ENCODE assay signal across 13 cellular contexts in the genomic region with DNA sequence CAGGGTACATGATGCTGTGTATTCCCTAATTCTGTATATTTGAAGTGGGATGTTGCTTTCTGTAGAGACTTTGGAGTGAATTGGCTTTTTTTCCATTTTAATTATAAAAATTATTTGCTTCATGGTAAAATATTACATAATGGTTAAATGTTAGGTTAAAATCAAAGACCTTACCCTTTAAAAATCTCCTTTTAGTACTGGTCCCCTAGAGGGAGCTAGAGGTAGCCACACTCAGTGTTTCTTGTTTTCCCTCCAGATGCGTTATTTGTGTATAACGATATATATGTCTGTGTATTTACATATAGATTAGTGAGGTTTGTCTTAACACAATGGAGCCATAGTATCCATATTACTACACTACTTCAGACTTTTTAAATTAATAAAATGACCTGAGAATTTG.
DNase-seq lines count a peak whose midpoint lies in the region; ATAC-seq, FAIRE-seq and TF ChIP-seq lines count a peak whose summit lies in the region.
"Had no signal": no experiment of that assay in that cellular context is flagged by ENCODE, and none has a peak within 500 bp of the region (broad histone marks: within the 10 kb centered on the region; RNA-seq: fewer than 3 reads in every experiment).

No MANE protein-coding gene starts in this region.

- no peak overlapping the region for H3K4me2 ChIP-seq in IMR-90 (ENCODE audit: low read depth, low read length)

- H3K27me3 ChIP-seq in IMR-90 (ENCODE audit: control insufficient read depth, insufficient read depth, low read length) (no peaks in the 10 kb centered on the region), liver (ENCODE audit: control insufficient read depth in 4 of 4, insufficient read depth in 4 of 4, low read length in 3 of 4) (no peaks in the 10 kb centered on the region)

- no peak overlapping the region for H3K56ac ChIP-seq in IMR-90 (ENCODE audit: extremely low read depth, insufficient read depth, low read length)

- H3K36me3 ChIP-seq in IMR-90 (ENCODE audit: control insufficient read depth, insufficient read depth, low read length): no peaks in the 10 kb centered on the region
- H3K36me3 ChIP-seq in liver (ENCODE audit: control insufficient read depth in 4 of 4, insufficient read depth in 3 of 4, low read depth in 1 of 4, low read length in 3 of 4): no peaks in the 10 kb centered on the region

- no peaks in the 10 kb centered on the region for H3K36me3 Mint-ChIP-seq in activated naive CD8-positive, alpha-beta T cell treated with anti-CD3 and anti-CD28 coated beads for 36 hours

- H2BK5ac ChIP-seq in IMR-90 (ENCODE audit: low read depth, low read length, poor library complexity, severe bottlenecking): no peak overlapping the region

- no peak overlapping the region for H2BK15ac ChIP-seq in IMR-90 (ENCODE audit: low read depth, low read length)

- H3K9me3 ChIP-seq in IMR-90 (ENCODE audit: control insufficient read depth, insufficient read depth, low read length) (no peaks in the 10 kb centered on the region), liver (ENCODE audit: control insufficient read depth in 4 of 4, low read length in 3 of 4) (no peaks in the 10 kb centered on the region)

- H2AK9ac ChIP-seq in IMR-90 (replicated peaks; ENCODE audit: low read depth, low read length, poor library complexity): no peak overlapping the region

- no peak for TF ChIP-seq POLR2A in IMR-90 (IDR thresholded peaks at IDR 0.05; ENCODE audit: low read depth, low read length)
- TF ChIP-seq POLR2A in H54 (IDR thresholded peaks at IDR 0.05; ENCODE audit: low read depth, low read length): no peak

- H4K8ac ChIP-seq in IMR-90 (ENCODE audit: low read depth in 2 of 2, low read length in 2 of 2): no peak overlapping the region

- H3K4me1 ChIP-seq in IMR-90 (ENCODE audit: control insufficient read depth, insufficient read depth, low read length) (peaks cover 8% of the 10 kb centered on the region), liver (ENCODE audit: control insufficient read depth in 4 of 4, insufficient read depth in 4 of 4, low read length in 3 of 4) (no peaks in the 10 kb centered on the region)

- H3K4me3 Mint-ChIP-seq in activated naive CD8-positive, alpha-beta T cell treated with anti-CD3 and anti-CD28 coated beads for 36 hours: no peak overlapping the region

- H3K9me3 Mint-ChIP-seq in activated naive CD8-positive, alpha-beta T cell treated with anti-CD3 and anti-CD28 coated beads for 36 hours: no peaks in the 10 kb centered on the region

- peaks cover 15% of the 10 kb centered on the region for H4K20me1 ChIP-seq in IMR-90 (ENCODE audit: insufficient read depth, low read length)

- DNase-seq in DMS53 (lab: John Stamatoyannopoulos, UW) (peak; percentile 66), IMR-90 (no peak), amygdala (lab: John Stamatoyannopoulos, UW) (no peak), H54 (ENCODE audit: insufficient read length, low spot score) (no peak)
- no peak for DNase-seq in activated naive CD8-positive, alpha-beta T cell treated with anti-CD3 and anti-CD28 coated beads for 36 hours
- DNase-seq: activated CD8-positive, alpha-beta memory T cell treated with anti-CD3 and anti-CD28 coated beads for 24 hours; cerebellar nuclear complex; right cardiac atrium had no signal

- H3K4me1 Mint-ChIP-seq in activated naive CD8-positive, alpha-beta T cell treated with anti-CD3 and anti-CD28 coated beads for 36 hours: no peaks in the 10 kb centered on the region

- no peak overlapping the region for H3K4ac ChIP-seq in IMR-90 (ENCODE audit: low read depth, low read length)

- H3K4me3 ChIP-seq in IMR-90 (ENCODE audit: insufficient read depth, low read depth, low read length): no peak overlapping the region
- no peak overlapping the region for H3K4me3 ChIP-seq in WI38 (ENCODE audit: low read depth, low read length)
- H3K4me3 ChIP-seq in liver (ENCODE audit: low read depth in 1 of 3, low read length in 3 of 3): no peak overlapping the region

- no peak overlapping the region for H2BK120ac ChIP-seq in IMR-90 (ENCODE audit: low read depth, low read length)

- H3K27ac ChIP-seq in IMR-90 (ENCODE audit: insufficient read depth, low read length): no peak overlapping the region
- no peak overlapping the region for H3K27ac ChIP-seq in liver (ENCODE audit: low read depth in 1 of 2, low read length in 2 of 2)

- ATAC-seq in IMR-90 (ENCODE audit: low read depth) (no peak), HG03521 (IDR thresholded peaks at IDR 0.05; ENCODE audit: unreplicated experiment) (no peak)

- intact Hi-C loops in IMR-90 (cut with micrococcal nuclease): loop anchor here (5.0 kb wide), 1 partner anchor 148 kb away; a partner anchor contains a TSS

- no peak overlapping the region for H4K5ac ChIP-seq in IMR-90 (ENCODE audit: low read depth, low read length)

- in situ Hi-C loops in IMR-90 (cut with MboI; ENCODE audit: low sequenced_read_pairs): no loop called here

- WGBS in IMR-90 (ENCODE audit: extremely low coverage in 2 of 2, insufficient read length in 1 of 2), 2 experiments: no CpG with 5 or more reads among the region's 2 CpGs
- 66% methylated on average over 2 of the region's 2 CpGs for WGBS in liver

- POLR2A ChIA-PET in IMR-90 (lab: Charles Lee; ENCODE audit: unreplicated experiment): no interaction called here

- H3K9me1 ChIP-seq in IMR-90 (ENCODE audit: insufficient read depth, low read length): peaks cover 11% of the 10 kb centered on the region

- peaks cover 15 to 60% of the 10 kb centered on the region in 2 experiments for H3K79me1 ChIP-seq in IMR-90 (ENCODE audit: low read depth in 1 of 2, low read length in 2 of 2)

- no peak overlapping the region for H3K9ac ChIP-seq in IMR-90 (ENCODE audit: low read depth, low read length)
- H3K9ac ChIP-seq in liver (ENCODE audit: low read depth in 1 of 2, low read length in 2 of 2): no peak overlapping the region

- no peak overlapping the region for H3K27ac Mint-ChIP-seq in activated naive CD8-positive, alpha-beta T cell treated with anti-CD3 and anti-CD28 coated beads for 36 hours

- no peak overlapping the region for H2AK5ac ChIP-seq in IMR-90 (ENCODE audit: low read depth, low read length)

- H2BK20ac ChIP-seq in IMR-90 (ENCODE audit: low read depth, low read length): no peak overlapping the region

- H2AFZ ChIP-seq in IMR-90 (replicated peaks; ENCODE audit: low read length, poor library complexity): no peak overlapping the region

- no peaks in the 10 kb centered on the region for H3K27me3 Mint-ChIP-seq in activated naive CD8-positive, alpha-beta T cell treated with anti-CD3 and anti-CD28 coated beads for 36 hours

- BruUV-seq in IMR-90 (replicated peaks; lab: Mats Ljungman, UMichigan): no TSS peak

- TF ChIP-seq RAD21 in IMR-90 (IDR thresholded peaks at IDR 0.05; ENCODE audit: low read length) (no peak), liver (IDR thresholded peaks at IDR 0.05) (peak in 1 of 2 donors; percentile 26)

- H3K18ac ChIP-seq in IMR-90 (ENCODE audit: low read depth, low read length): no peak overlapping the region

- TF ChIP-seq CTCF in IMR-90 (conservative IDR thresholded peaks at IDR 0.05; ENCODE audit: low read depth, low read length) (peak; percentile 34), WI38 (IDR thresholded peaks at IDR 0.05; ENCODE audit: low read depth, low read length) (peak; percentile 9; the same call in 1 of the 2 replicates), liver (IDR thresholded peaks at IDR 0.05; ENCODE audit: low read depth, low read length, missing input control) (peak; percentile 23)

- H4K91ac ChIP-seq in IMR-90 (ENCODE audit: insufficient read depth, low read depth, low read length): no peak overlapping the region

- no peak for FAIRE-seq in H54 (lab: Jason Lieb, UNC)
- FAIRE-seq: islet of Langerhans, RCC 7860 had no signal

- dilution Hi-C loops in IMR-90 (cut with HindIII; ENCODE audit: low sequenced_read_pairs, unreplicated experiment): no loop called here

- CTCF ChIA-PET in IMR-90 (lab: Yijun Ruan, JAX): no interaction called here

- no peak overlapping the region for H3K14ac ChIP-seq in IMR-90 (replicated peaks; ENCODE audit: low read depth, low read length)

- H3K23ac ChIP-seq in IMR-90 (ENCODE audit: low read depth, low read length): no peak overlapping the region

TF ChIP-seq in IMR-90, 13 proteins besides CTCF, POLR2A, EP300 and RAD21 (continues in another document):
- no peak for TF ChIP-seq MXI1 (IDR thresholded peaks at IDR 0.05; ENCODE audit: borderline replicate concordance, low read depth, low read length)
- TF ChIP-seq CEBPB (IDR thresholded peaks at IDR 0.05; ENCODE audit: low read depth, low read length): no peak
- no peak for TF ChIP-seq MAZ (IDR thresholded peaks at IDR 0.05; ENCODE audit: borderline replicate concordance, low read depth, low read length)
- TF ChIP-seq FOS (IDR thresholded peaks at IDR 0.05; ENCODE audit: low read depth, low read length): no peak
- TF ChIP-seq, protein P1, sequence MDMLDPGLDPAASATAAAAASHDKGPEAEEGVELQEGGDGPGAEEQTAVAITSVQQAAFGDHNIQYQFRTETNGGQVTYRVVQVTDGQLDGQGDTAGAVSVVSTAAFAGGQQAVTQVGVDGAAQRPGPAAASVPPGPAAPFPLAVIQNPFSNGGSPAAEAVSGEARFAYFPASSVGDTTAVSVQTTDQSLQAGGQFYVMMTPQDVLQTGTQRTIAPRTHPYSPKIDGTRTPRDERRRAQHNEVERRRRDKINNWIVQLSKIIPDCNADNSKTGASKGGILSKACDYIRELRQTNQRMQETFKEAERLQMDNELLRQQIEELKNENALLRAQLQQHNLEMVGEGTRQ (IDR thresholded peaks at IDR 0.05; ENCODE audit: low read depth, low read length): no peak
- no peak for TF ChIP-seq RFX5 (IDR thresholded peaks at IDR 0.05; ENCODE audit: low read depth, low read length)
- TF ChIP-seq BHLHE40 (IDR thresholded peaks at IDR 0.05; ENCODE audit: low read depth, low read length): no peak

TF ChIP-seq in liver, 16 proteins besides CTCF, POLR2A, EP300 and RAD21:
- TF ChIP-seq YY1 (IDR thresholded peaks at IDR 0.05): no peak
- TF ChIP-seq HNF4A (conservative IDR thresholded peaks at IDR 0.05): no peak
- TF ChIP-seq, protein P2, sequence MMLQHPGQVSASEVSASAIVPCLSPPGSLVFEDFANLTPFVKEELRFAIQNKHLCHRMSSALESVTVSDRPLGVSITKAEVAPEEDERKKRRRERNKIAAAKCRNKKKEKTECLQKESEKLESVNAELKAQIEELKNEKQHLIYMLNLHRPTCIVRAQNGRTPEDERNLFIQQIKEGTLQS (IDR thresholded peaks at IDR 0.05): no peak
- TF ChIP-seq EGR1 (IDR thresholded peaks at IDR 0.05; ENCODE audit: low read depth in 2 of 2): no peak
- TF ChIP-seq, protein P3, sequence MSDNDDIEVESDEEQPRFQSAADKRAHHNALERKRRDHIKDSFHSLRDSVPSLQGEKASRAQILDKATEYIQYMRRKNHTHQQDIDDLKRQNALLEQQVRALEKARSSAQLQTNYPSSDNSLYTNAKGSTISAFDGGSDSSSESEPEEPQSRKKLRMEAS (IDR thresholded peaks at IDR 0.05): no peak
- no peak for TF ChIP-seq NR2F2 (IDR thresholded peaks at IDR 0.05)
